Comparison of ENCODE assay signal across 24 cellular contexts in genomic region chr4:114474401-114474800, GRCh38.
"Had no signal": no experiment of that assay in that cellular context is flagged by ENCODE, and none has a peak within 500 bp of the region (broad histone marks: within the 10 kb centered on the region; RNA-seq: fewer than 3 reads in every experiment).

No MANE protein-coding gene starts in this region.

- H3K4me3 ChIP-seq: gastroesophageal sphincter, left lung, lower lobe of right lung, neural progenitor cell, transverse colon had no signal

- DNase-seq: activated CD4-positive, alpha-beta memory T cell treated with anti-CD3 and anti-CD28 coated beads for 36 hours; activated CD4-positive, alpha-beta T cell treated with anti-CD3 and anti-CD28 coated beads, Interleukin-2, amount 10 ng/mL, durations not matched to agents 24 days and 14 days; activated CD4-positive, CD25-positive, alpha-beta regulatory T cell treated with anti-CD3 and anti-CD28 coated beads, Interleukin-2, amount 50 U/mL, for 72 hours; activated CD8-positive, alpha-beta memory T cell treated with anti-CD3 and anti-CD28 coated beads, Interleukin-2, amount 50 U/mL, for 48 hours; activated gamma-delta T cell; activated naive CD4-positive, alpha-beta T cell treated with anti-CD3 and anti-CD28 coated beads, Interleukin-2, amount 50 U/mL, for 16 hours; activated T-cell treated with anti-CD3 and anti-CD28 coated beads, Interleukin-2, amount 50 U/mL, for 24 hours; caudate nucleus; cortex of kidney; effector memory CD8-positive, alpha-beta T cell; hippocampal formation; kidney glomerular epithelial cell; left lung; lower lobe of right lung; mesendoderm; natural killer cell; occipital lobe; right cardiac atrium; stimulated activated CD4-positive, alpha-beta T cell treated with anti-CD3 and anti-CD28 coated beads, Interleukin-2, amount 100 ng/mL, for 48 hours; stimulated activated naive CD4-positive, alpha-beta T cell treated with Interleukin-2 at 50 U/mL for 16 hours; T-helper 2 cell; transverse colon had no signal

- H3K9me3 ChIP-seq: gastroesophageal sphincter, left lung, lower lobe of right lung, transverse colon had no signal

- H3K27me3 ChIP-seq: gastroesophageal sphincter, left lung, neural progenitor cell, transverse colon had no signal

- H3K36me3 ChIP-seq: gastroesophageal sphincter, left lung, lower lobe of right lung, neural progenitor cell, transverse colon had no signal
